16 cellular contexts compared by ENCODE assay signal in genomic region chr10:3474266-3474665, GRCh38.
DNase-seq lines count a peak whose midpoint lies in the region; TF ChIP-seq lines count a peak whose summit lies in the region.
"Had no signal": no experiment of that assay in that cellular context is flagged by ENCODE, and none has a peak within 500 bp of the region (broad histone marks: within the 10 kb centered on the region; RNA-seq: fewer than 3 reads in every experiment).

No MANE protein-coding gene starts in this region.

- H3K79me1 ChIP-seq in neuronal stem cell (ENCODE audit: low read depth, low read length) = no peaks in the 10 kb centered on the region

- no peak overlapping the region for H3K4me3 Mint-ChIP-seq in activated naive CD4-positive, alpha-beta T cell treated with anti-CD3 and anti-CD28 coated beads for 36 hours
- H3K4me3 Mint-ChIP-seq: B cell, HFFc6 had no signal

- no peaks in the 10 kb centered on the region for H3K79me2 ChIP-seq in mammary epithelial cell (ENCODE audit: insufficient read depth, low read length)

- TF ChIP-seq POLR2A in breast epithelium (IDR thresholded peaks at IDR 0.05) = no peak
- TF ChIP-seq POLR2A in suprapubic skin (IDR thresholded peaks at IDR 0.05) = no peak

- WGBS in mammary epithelial cell (ENCODE audit: low coverage, missing lambda C conversion rate) = 99% methylated on average over 8 of the region's 8 CpGs
- no CpG with 5 or more reads among the region's 8 CpGs for WGBS in neuronal stem cell (ENCODE audit: extremely low coverage in 2 of 2, insufficient read length in 2 of 2, insufficient replicate concordance in 1 of 2), 2 donors
- WGBS in suprapubic skin = 96% methylated on average over 8 of the region's 8 CpGs

- H3K18ac ChIP-seq in neuronal stem cell (ENCODE audit: low read length) = peak overlapping the region; percentile 75

- H4K8ac ChIP-seq in neuronal stem cell (ENCODE audit: low read depth, low read length) = no peak overlapping the region

- H3K9me3 Mint-ChIP-seq in activated naive CD4-positive, alpha-beta T cell treated with anti-CD3 and anti-CD28 coated beads for 36 hours = no peaks in the 10 kb centered on the region
- H3K9me3 Mint-ChIP-seq: CD4-positive, CD25-positive, alpha-beta regulatory T cell; HFFc6 had no signal

- no peak for TF ChIP-seq EP300 in suprapubic skin (IDR thresholded peaks at IDR 0.05)

- H2BK120ac ChIP-seq in neuronal stem cell (ENCODE audit: low read depth, low read length) = no peak overlapping the region

- no peak overlapping the region for H2BK12ac ChIP-seq in neuronal stem cell (ENCODE audit: low read length)

- H2BK5ac ChIP-seq in neuronal stem cell (ENCODE audit: low read length) = no peak overlapping the region

- H2BK15ac ChIP-seq in neuronal stem cell (ENCODE audit: low read length) = no peak overlapping the region

- no peak overlapping the region for H2AK5ac ChIP-seq in neuronal stem cell (ENCODE audit: low read depth, low read length)

- intact Hi-C loops in breast epithelium (cut with DNase I; ENCODE audit: low total_unique reads) = no loop called here
- intact Hi-C loops in mammary epithelial cell (cut with micrococcal nuclease) = no loop called here
- intact Hi-C loops in tibial artery (cut with DNase I; ENCODE audit: low total_unique reads) = loop anchor here (10.0 kb wide), 1 partner anchor 571 kb away; no protein-coding TSS in a partner anchor
- intact Hi-C loops in activated naive CD4-positive, alpha-beta T cell treated with anti-CD3 and anti-CD28 coated beads for 36 hours (cut with micrococcal nuclease) = no loop called here

- CTCF ChIA-PET in mammary epithelial cell (lab: Charles Lee; ENCODE audit: low non-redundant PET) = no interaction called here
- CTCF ChIA-PET in activated naive CD4-positive, alpha-beta T cell treated with anti-CD3 and anti-CD28 coated beads for 36 hours (lab: Charles Lee) = no interaction called here

- in situ Hi-C loops in mammary epithelial cell (cut with MboI; ENCODE audit: low sequenced_read_pairs in 2 of 2) = loop anchor here in 1 of 2 donors (25.0 kb wide), 1 partner anchor 1188 kb away; no protein-coding TSS in a partner anchor

- H3K14ac ChIP-seq in neuronal stem cell (ENCODE audit: low read length) = no peak overlapping the region

- H3K9me3 ChIP-seq in breast epithelium = no peaks in the 10 kb centered on the region
- H3K9me3 ChIP-seq in mammary epithelial cell (replicated peaks; ENCODE audit: insufficient read depth, low read length) = no peaks in the 10 kb centered on the region
- H3K9me3 ChIP-seq in neuronal stem cell (replicated peaks in 1 of 2; ENCODE audit: control insufficient read depth in 2 of 2, insufficient read depth in 1 of 2, low read depth in 1 of 2, low read length in 2 of 2) = peaks cover 1 to 14% of the 10 kb centered on the region in 2 donors
- no peaks in the 10 kb centered on the region for H3K9me3 ChIP-seq in suprapubic skin
- no peaks in the 10 kb centered on the region for H3K9me3 ChIP-seq in tibial artery
- H3K9me3 ChIP-seq: HAP-1 had no signal

- no peaks in the 10 kb centered on the region for H4K20me1 ChIP-seq in mammary epithelial cell (ENCODE audit: insufficient read depth, low read length)
- H4K20me1 ChIP-seq: BLaER1 had no signal

- no TSS peak for BruUV-seq in mammary epithelial cell (replicated peaks; lab: Mats Ljungman, UMichigan)

- dilution Hi-C loops in mammary epithelial cell (cut with HindIII; ENCODE audit: low sequenced_read_pairs) = no loop called here

- H3K4ac ChIP-seq in neuronal stem cell (ENCODE audit: low read length) = no peak overlapping the region

- H4K91ac ChIP-seq in neuronal stem cell (ENCODE audit: low read depth, low read length, poor library complexity) = no peak overlapping the region

- H3K4me3 ChIP-seq in breast epithelium (no peak overlapping the region), mammary epithelial cell (replicated peaks in 1 of 3; ENCODE audit: insufficient read depth in 1 of 3, low read depth in 2 of 3, low read length in 3 of 3) (no peak overlapping the region), neuronal stem cell (ENCODE audit: low read length in 2 of 2) (no peak overlapping the region), suprapubic skin (no peak overlapping the region), tibial artery (no peak overlapping the region)
- H3K4me3 ChIP-seq: BLaER1, HAP-1 had no signal

- H3K9ac ChIP-seq in mammary epithelial cell (ENCODE audit: insufficient read depth, low read length) (no peak overlapping the region), neuronal stem cell (ENCODE audit: low read depth, low read length, poor library complexity) (no peak overlapping the region)
- H3K9ac ChIP-seq: BLaER1 had no signal

- TF ChIP-seq CTCF in breast epithelium (IDR thresholded peaks at IDR 0.05) (no peak), mammary epithelial cell (conservative IDR thresholded peaks at IDR 0.05 in 1 of 2, IDR thresholded peaks at IDR 0.05 in 1 of 2; ENCODE audit: extremely low read depth in 1 of 2, insufficient read depth in 1 of 2, low read depth in 1 of 2, low read length in 2 of 2) (no peak), suprapubic skin (IDR thresholded peaks at IDR 0.05) (no peak), tibial artery (IDR thresholded peaks at IDR 0.05) (no peak)

- H3K4me1 Mint-ChIP-seq in activated naive CD4-positive, alpha-beta T cell treated with anti-CD3 and anti-CD28 coated beads for 36 hours (ENCODE audit: low read depth) = peaks cover 24% of the 10 kb centered on the region

- H3K27me3 Mint-ChIP-seq in activated naive CD4-positive, alpha-beta T cell treated with anti-CD3 and anti-CD28 coated beads for 36 hours (ENCODE audit: low read depth) = no peaks in the 10 kb centered on the region
- H3K27me3 Mint-ChIP-seq: B cell had no signal

- H3K36me3 ChIP-seq in breast epithelium (no peaks in the 10 kb centered on the region), mammary epithelial cell (ENCODE audit: insufficient read depth, low read length) (no peaks in the 10 kb centered on the region), neuronal stem cell (replicated peaks in 1 of 2; ENCODE audit: control insufficient read depth in 2 of 2, insufficient read depth in 2 of 2, low read length in 2 of 2) (no peaks in the 10 kb centered on the region), suprapubic skin (no peaks in the 10 kb centered on the region), tibial artery (no peaks in the 10 kb centered on the region)
- H3K36me3 ChIP-seq: BLaER1, HAP-1 had no signal

- H3K27ac Mint-ChIP-seq in activated naive CD4-positive, alpha-beta T cell treated with anti-CD3 and anti-CD28 coated beads for 36 hours = no peak overlapping the region
- H3K27ac Mint-ChIP-seq: B cell, HFFc6 had no signal

- H2AFZ ChIP-seq in mammary epithelial cell (ENCODE audit: low read depth, low read length) (no peak overlapping the region), neuronal stem cell (ENCODE audit: low read length) (no peak overlapping the region)

- H3K4me1 ChIP-seq in breast epithelium = peaks cover 5 to 14% of the 10 kb centered on the region in 2 donors
- peaks cover 34% of the 10 kb centered on the region for H3K4me1 ChIP-seq in mammary epithelial cell (ENCODE audit: insufficient read depth, low read length)
- peaks cover 3 to 8% of the 10 kb centered on the region in 2 donors for H3K4me1 ChIP-seq in neuronal stem cell (ENCODE audit: control insufficient read depth in 2 of 2, insufficient read depth in 1 of 2, low read depth in 1 of 2, low read length in 2 of 2)
- peaks cover 48% of the 10 kb centered on the region for H3K4me1 ChIP-seq in suprapubic skin
- peaks cover 7 to 36% (median 17%) of the 10 kb centered on the region in 4 donors for H3K4me1 ChIP-seq in tibial artery
- H3K4me1 ChIP-seq: HAP-1 had no signal

- H3K27ac ChIP-seq in breast epithelium (peak overlapping the region; percentile 62 to 91), mammary epithelial cell (ENCODE audit: insufficient read depth, low read depth, low read length) (no peak overlapping the region), neuronal stem cell (replicated peaks; ENCODE audit: low read length) (no peak overlapping the region), suprapubic skin (peak overlapping the region; percentile 89), tibial artery (no peak overlapping the region)
- H3K27ac ChIP-seq: 22Rv1, BLaER1 had no signal

- H3K23ac ChIP-seq in neuronal stem cell (ENCODE audit: low read depth, low read length, poor library complexity) = no peak overlapping the region

- H3K4me2 ChIP-seq in mammary epithelial cell (ENCODE audit: insufficient read depth, low read depth, low read length) = no peak overlapping the region
- no peak overlapping the region for H3K4me2 ChIP-seq in neuronal stem cell (ENCODE audit: insufficient read depth, low read length, poor library complexity, severe bottlenecking)
- H3K4me2 ChIP-seq: BLaER1 had no signal

- H3K36me3 Mint-ChIP-seq in activated naive CD4-positive, alpha-beta T cell treated with anti-CD3 and anti-CD28 coated beads for 36 hours (ENCODE audit: low read depth) = no peaks in the 10 kb centered on the region
- H3K36me3 Mint-ChIP-seq: CD4-positive, CD25-positive, alpha-beta regulatory T cell had no signal

- DNase-seq in breast epithelium (ENCODE audit: low spot score in 2 of 2) = no peak
- DNase-seq in mammary epithelial cell = no peak
- no peak for DNase-seq in neuronal stem cell (ENCODE audit: low spot score)
- no peak for DNase-seq in suprapubic skin (ENCODE audit: low spot score in 2 of 2)
- DNase-seq in tibial artery = no peak
- DNase-seq in activated naive CD4-positive, alpha-beta T cell treated with anti-CD3 and anti-CD28 coated beads for 36 hours = no peak
- DNase-seq: CD4-positive, CD25-positive, alpha-beta regulatory T cell; COR-L47; DMS153; DND-41; GOT3; HFFc6 had no signal

- H3K27me3 ChIP-seq in breast epithelium (no peaks in the 10 kb centered on the region), mammary epithelial cell (ENCODE audit: insufficient read depth, low read length) (no peaks in the 10 kb centered on the region), neuronal stem cell (ENCODE audit: control insufficient read depth in 3 of 3, insufficient read depth in 3 of 3, low read depth in 1 of 3, low read length in 3 of 3) (no peaks in the 10 kb centered on the region), suprapubic skin (no peaks in the 10 kb centered on the region), tibial artery (no peaks in the 10 kb centered on the region)
- H3K27me3 ChIP-seq: BLaER1 had no signal

Comparison
In these comparisons a context has a peak if more than half of its experiments do, and no peak if none do; other contexts are left out.
1. H3K27ac ChIP-seq: peak in breast epithelium (2 of 2) and suprapubic skin (single experiment); none in mammary epithelial cell (single experiment), neuronal stem cell (single experiment) and tibial artery (0 of 2).